In genomic region chr13:28494537-28494860, GRCh38 we compare ENCODE assay signal across 8 cellular contexts. TPM values are rescaled to one million over a fixed set of nuclear protein-coding genes. Genes with fewer than 3 reads are reported as not detected.
DNase-seq lines count a peak whose midpoint lies in the region; ATAC-seq and TF ChIP-seq lines count a peak whose summit lies in the region.

No MANE protein-coding gene starts in this region.

- DNase-seq in GM10266 (ENCODE audit: extremely low spot score) (peak; percentile 44), NCI-H526 treated with DMSO at 0.1 percent for 48 hours (lab: John Stamatoyannopoulos, UW) (peak; percentile 52), fibroblast of the aortic adventitia (ENCODE audit: low read depth) (no peak), HPDE6-E6E7 (ENCODE audit: extremely low spot score) (no peak)

- peaks cover 15% of the 10 kb centered on the region for H3K27me3 ChIP-seq in rectal smooth muscle tissue (ENCODE audit: control insufficient read depth, insufficient read depth, low read length)

- ATAC-seq in GM19328 (IDR thresholded peaks at IDR 0.05; ENCODE audit: unreplicated experiment): no peak
- no peak for ATAC-seq in HG02798 (IDR thresholded peaks at IDR 0.05; ENCODE audit: poor library complexity, unreplicated experiment)
- no peak for ATAC-seq in GM18519 (IDR thresholded peaks at IDR 0.05; ENCODE audit: low FRiP score, unreplicated experiment)

- TF ChIP-seq CTCF in GM10266 (IDR thresholded peaks at IDR 0.05; ENCODE audit: control insufficient read depth, insufficient read depth, low read depth, missing control alignments): no peak
- TF ChIP-seq CTCF in fibroblast of the aortic adventitia (IDR thresholded peaks at IDR 0.05; ENCODE audit: insufficient read depth, low read length): no peak

- no peaks in the 10 kb centered on the region for H3K4me1 ChIP-seq in rectal smooth muscle tissue (ENCODE audit: control insufficient read depth, insufficient read depth, low read length)

- no peaks in the 10 kb centered on the region for H3K36me3 ChIP-seq in rectal smooth muscle tissue (ENCODE audit: control insufficient read depth, insufficient read depth, low read length)

- H3K9ac ChIP-seq in rectal smooth muscle tissue (ENCODE audit: low read length): no peak overlapping the region

- peak overlapping the region; percentile 54 for H3K4me3 ChIP-seq in fibroblast of the aortic adventitia (ENCODE audit: low read depth, low read length)
- H3K4me3 ChIP-seq in rectal smooth muscle tissue (ENCODE audit: low read length): peak overlapping the region; percentile 50

- H3K27ac ChIP-seq in rectal smooth muscle tissue (ENCODE audit: low read depth, low read length): no peak overlapping the region

RNA-seq across cellular contexts. Expression of gene FLT1, which starts 0.4 kb away (rescaled TPM):
- 0.36 and 1.3 TPM in 2 replicates for total RNA-seq in fibroblast of the aortic adventitia (ENCODE audit: low replicate concordance)

Comparison
In these comparisons a context has a peak if more than half of its experiments do, and no peak if none do; other contexts are left out.
1. DNase-seq: peak in GM10266 (single experiment) and NCI-H526 treated with DMSO at 0.1 percent for 48 hours (single experiment); none in fibroblast of the aortic adventitia (single experiment) and HPDE6-E6E7 (single experiment).